ENCODE assay signal across 1 cellular context in genomic region chr15:88389120-88389519, GRCh38.
TF ChIP-seq lines count a peak whose summit lies in the region.

No MANE protein-coding gene starts in this region.

TF ChIP-seq in H1, 55 proteins besides CTCF, POLR2A, EP300 and RAD21 (continued from another document):
- TF ChIP-seq RFX5 (IDR thresholded peaks at IDR 0.05; ENCODE audit: borderline replicate concordance, low read depth, low read length): peak; percentile 71; the same call in 1 of the 2 replicates
- no peak for TF ChIP-seq TCF12 (IDR thresholded peaks at IDR 0.05; ENCODE audit: low read depth, low read length)
TF ChIP-seq in H1: peak in this region for 1.
